3 cellular contexts compared by ENCODE assay signal in genomic region chr1:151643085-151643484, GRCh38. TPM values are rescaled to one million over a fixed set of nuclear protein-coding genes. Genes with fewer than 3 reads are reported as not detected.
DNase-seq lines count a peak whose midpoint lies in the region; ATAC-seq, FAIRE-seq and TF ChIP-seq lines count a peak whose summit lies in the region.
"Not testable (repeated sequence)": the region's sequence is repeated elsewhere in the genome, so short reads cannot be mapped to it uniquely, and the experiment has no call there.

No MANE protein-coding gene starts in this region.

- not testable (repeated sequence) for TF ChIP-seq POLR2A in A549 (IDR thresholded peaks at IDR 0.05; ENCODE audit: low read length)

- H3K4me2 ChIP-seq in A549 = not testable (repeated sequence)

- H3K27ac ChIP-seq in A549; HEK293 (ENCODE audit: extremely low read depth, low read depth, low read length): not testable (repeated sequence)
- peak overlapping the region; percentile 34; the same call in 1 of the 2 replicates for H3K27ac ChIP-seq in RWPE1

- DNase-seq in A549 (ENCODE audit: low read depth in 1 of 2, low spot score in 1 of 2); RWPE1 (ENCODE audit: low spot score): not testable (repeated sequence)

- not testable (repeated sequence) for H3K9me3 ChIP-seq in A549; HEK293 (ENCODE audit: control insufficient read depth, insufficient read depth, low read depth, low read length)

- not testable (repeated sequence) for H3K4me3 ChIP-seq in A549; HEK293 (ENCODE audit: low read depth, low read length)

- CTCF ChIA-PET in A549 (lab: Yijun Ruan, JAX) = interaction anchor here (1.1 kb wide), 1 partner anchor 19 kb away, joined by 3 read pairs; no protein-coding TSS in a partner anchor
- CTCF ChIA-PET in HEK293 (lab: Yijun Ruan, JAX); RWPE1 (lab: Yijun Ruan, JAX): not testable (repeated sequence)

- TF ChIP-seq RAD21 in A549 (conservative IDR thresholded peaks at IDR 0.05 in 1 of 2, IDR thresholded peaks at IDR 0.05 in 1 of 2) = not testable (repeated sequence)

- POLR2A ChIA-PET in A549 (lab: Yijun Ruan, JAX); HEK293 (lab: Yijun Ruan, JAX); RWPE1 (lab: Yijun Ruan, JAX; ENCODE audit: low non-redundant PET): not testable (repeated sequence)

- FAIRE-seq in A549 (lab: Jason Lieb, UNC) = not testable (repeated sequence)

- H3K4me1 ChIP-seq in A549 = peaks cover 32% of the 10 kb centered on the region
- peaks cover 13% of the 10 kb centered on the region for H3K4me1 ChIP-seq in HEK293 (ENCODE audit: control insufficient read depth, insufficient read depth, low read length)

- not testable (repeated sequence) for TF ChIP-seq CTCF in A549 (IDR thresholded peaks at IDR 0.05); HEK293 (tag by site-specific recombination; IDR thresholded peaks at IDR 0.05); RWPE1 (conservative IDR thresholded peaks at IDR 0.05; ENCODE audit: low read depth)

- not testable (repeated sequence) for H3K36me3 ChIP-seq in HEK293 (ENCODE audit: control insufficient read depth in 2 of 2, insufficient read depth in 1 of 2, low read length in 2 of 2)

- TF ChIP-seq EP300 in A549 (IDR thresholded peaks at IDR 0.05) = not testable (repeated sequence)

- WGBS in A549 (ENCODE audit: missing lambda C conversion rate) = 96% methylated on average over 11 of the region's 11 CpGs

- ATAC-seq in A549 = not testable (repeated sequence)

TF ChIP-seq in A549, 52 proteins besides CTCF, POLR2A, EP300 and RAD21:
- peak; percentile 63 for TF ChIP-seq ZC3H11A (IDR thresholded peaks at IDR 0.05)

TF ChIP-seq in HEK293, 187 proteins besides CTCF, POLR2A, EP300 and RAD21:
- TF ChIP-seq, protein P1, sequence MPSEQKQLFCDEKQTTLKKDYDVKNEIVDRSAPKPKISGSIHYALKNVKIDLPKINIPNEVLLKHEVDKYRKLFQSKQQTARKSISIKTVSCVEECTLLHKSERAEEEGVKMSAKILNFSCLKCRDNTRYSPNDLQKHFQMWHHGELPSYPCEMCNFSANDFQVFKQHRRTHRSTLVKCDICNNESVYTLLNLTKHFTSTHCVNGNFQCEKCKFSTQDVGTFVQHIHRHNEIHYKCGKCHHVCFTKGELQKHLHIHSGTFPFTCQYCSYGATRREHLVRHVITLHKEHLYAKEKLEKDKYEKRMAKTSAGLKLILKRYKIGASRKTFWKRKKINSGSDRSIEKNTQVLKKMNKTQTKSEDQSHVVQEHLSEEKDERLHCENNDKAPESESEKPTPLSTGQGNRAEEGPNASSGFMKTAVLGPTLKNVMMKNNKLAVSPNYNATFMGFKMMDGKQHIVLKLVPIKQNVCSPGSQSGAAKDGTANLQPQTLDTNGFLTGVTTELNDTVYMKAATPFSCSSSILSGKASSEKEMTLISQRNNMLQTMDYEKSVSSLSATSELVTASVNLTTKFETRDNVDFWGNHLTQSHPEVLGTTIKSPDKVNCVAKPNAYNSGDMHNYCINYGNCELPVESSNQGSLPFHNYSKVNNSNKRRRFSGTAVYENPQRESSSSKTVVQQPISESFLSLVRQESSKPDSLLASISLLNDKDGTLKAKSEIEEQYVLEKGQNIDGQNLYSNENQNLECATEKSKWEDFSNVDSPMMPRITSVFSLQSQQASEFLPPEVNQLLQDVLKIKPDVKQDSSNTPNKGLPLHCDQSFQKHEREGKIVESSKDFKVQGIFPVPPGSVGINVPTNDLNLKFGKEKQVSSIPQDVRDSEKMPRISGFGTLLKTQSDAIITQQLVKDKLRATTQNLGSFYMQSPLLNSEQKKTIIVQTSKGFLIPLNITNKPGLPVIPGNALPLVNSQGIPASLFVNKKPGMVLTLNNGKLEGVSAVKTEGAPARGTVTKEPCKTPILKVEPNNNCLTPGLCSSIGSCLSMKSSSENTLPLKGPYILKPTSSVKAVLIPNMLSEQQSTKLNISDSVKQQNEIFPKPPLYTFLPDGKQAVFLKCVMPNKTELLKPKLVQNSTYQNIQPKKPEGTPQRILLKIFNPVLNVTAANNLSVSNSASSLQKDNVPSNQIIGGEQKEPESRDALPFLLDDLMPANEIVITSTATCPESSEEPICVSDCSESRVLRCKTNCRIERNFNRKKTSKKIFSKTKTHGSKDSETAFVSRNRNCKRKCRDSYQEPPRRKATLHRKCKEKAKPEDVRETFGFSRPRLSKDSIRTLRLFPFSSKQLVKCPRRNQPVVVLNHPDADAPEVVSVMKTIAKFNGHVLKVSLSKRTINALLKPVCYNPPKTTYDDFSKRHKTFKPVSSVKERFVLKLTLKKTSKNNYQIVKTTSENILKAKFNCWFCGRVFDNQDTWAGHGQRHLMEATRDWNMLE (tag by site-specific recombination; conservative IDR thresholded peaks at IDR 0.05; ENCODE audit: low read depth) = peak; percentile 65; the same call in 1 of the 2 replicates
- TF ChIP-seq ZNF426 (tag by site-specific recombination; IDR thresholded peaks at IDR 0.05) (peak; percentile 50), ZNF555 (tag by site-specific recombination; conservative IDR thresholded peaks at IDR 0.05) (peak; percentile 32), ZNF394 (tag by site-specific recombination; IDR thresholded peaks at IDR 0.05; ENCODE audit: borderline replicate concordance) (peak; percentile 77; the same call in 1 of the 2 replicates), ZBTB8A (tag by site-specific recombination; IDR thresholded peaks at IDR 0.05) (peak; percentile 32; the same call in 1 of the 2 replicates), ZBTB11 (tag by site-specific recombination; conservative IDR thresholded peaks at IDR 0.05; ENCODE audit: low read depth) (0 out of 2 replicates have a peak, but pooled peaks have one; percentile 44), ZNF140 (tag by site-specific recombination; IDR thresholded peaks at IDR 0.05) (peak; percentile 41; the same call in 1 of the 2 replicates), ZNF433 (tag by site-specific recombination; IDR thresholded peaks at IDR 0.05; ENCODE audit: low read depth) (peak; percentile 34; the same call in 1 of the 2 replicates), ZXDB (tag by site-specific recombination; IDR thresholded peaks at IDR 0.05) (0 out of 2 replicates have a peak, but pooled peaks have one; percentile 26)
- TF ChIP-seq, protein P2, sequence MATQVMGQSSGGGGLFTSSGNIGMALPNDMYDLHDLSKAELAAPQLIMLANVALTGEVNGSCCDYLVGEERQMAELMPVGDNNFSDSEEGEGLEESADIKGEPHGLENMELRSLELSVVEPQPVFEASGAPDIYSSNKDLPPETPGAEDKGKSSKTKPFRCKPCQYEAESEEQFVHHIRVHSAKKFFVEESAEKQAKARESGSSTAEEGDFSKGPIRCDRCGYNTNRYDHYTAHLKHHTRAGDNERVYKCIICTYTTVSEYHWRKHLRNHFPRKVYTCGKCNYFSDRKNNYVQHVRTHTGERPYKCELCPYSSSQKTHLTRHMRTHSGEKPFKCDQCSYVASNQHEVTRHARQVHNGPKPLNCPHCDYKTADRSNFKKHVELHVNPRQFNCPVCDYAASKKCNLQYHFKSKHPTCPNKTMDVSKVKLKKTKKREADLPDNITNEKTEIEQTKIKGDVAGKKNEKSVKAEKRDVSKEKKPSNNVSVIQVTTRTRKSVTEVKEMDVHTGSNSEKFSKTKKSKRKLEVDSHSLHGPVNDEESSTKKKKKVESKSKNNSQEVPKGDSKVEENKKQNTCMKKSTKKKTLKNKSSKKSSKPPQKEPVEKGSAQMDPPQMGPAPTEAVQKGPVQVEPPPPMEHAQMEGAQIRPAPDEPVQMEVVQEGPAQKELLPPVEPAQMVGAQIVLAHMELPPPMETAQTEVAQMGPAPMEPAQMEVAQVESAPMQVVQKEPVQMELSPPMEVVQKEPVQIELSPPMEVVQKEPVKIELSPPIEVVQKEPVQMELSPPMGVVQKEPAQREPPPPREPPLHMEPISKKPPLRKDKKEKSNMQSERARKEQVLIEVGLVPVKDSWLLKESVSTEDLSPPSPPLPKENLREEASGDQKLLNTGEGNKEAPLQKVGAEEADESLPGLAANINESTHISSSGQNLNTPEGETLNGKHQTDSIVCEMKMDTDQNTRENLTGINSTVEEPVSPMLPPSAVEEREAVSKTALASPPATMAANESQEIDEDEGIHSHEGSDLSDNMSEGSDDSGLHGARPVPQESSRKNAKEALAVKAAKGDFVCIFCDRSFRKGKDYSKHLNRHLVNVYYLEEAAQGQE (tag by site-specific recombination; IDR thresholded peaks at IDR 0.05) = 0 out of 2 replicates have a peak, but pooled peaks have one; percentile 25

RNA-seq across cellular contexts. Expression of gene SNX27, which starts 31.2 kb away (rescaled TPM):
- polyA plus RNA-seq in A549 (2011; rRNA removed) (29.1 and 30.5 TPM in 2 replicates), A549 (2017; fragmentation: RNase III; extraction: RNeasy Plus Mini Kit Qiagen cat#74134 plus additional on column Dnase treatment) (11.0 to 13.6 TPM (median 12.8 TPM) in 3 replicates)
- 8.9 and 11.6 TPM in 2 replicates for polyA plus RNA-seq in A549 (2012; cell fraction: cytosol; rRNA removed)
- polyA plus RNA-seq in A549 (2012; cell fraction: nucleus; rRNA removed) = 8.4 and 12.9 TPM in 2 replicates
- polyA minus RNA-seq in A549 (2011; rRNA and poly(A)+ RNA removed) = 39.5 and 44.8 TPM in 2 replicates
